ENCODE assay signal across 15 cellular contexts in genomic region chr14:65258391-65258790, GRCh38.
DNase-seq lines count a peak whose midpoint lies in the region; ATAC-seq and TF ChIP-seq lines count a peak whose summit lies in the region.
"Had no signal": no experiment of that assay in that cellular context is flagged by ENCODE, and none has a peak within 500 bp of the region (broad histone marks: within the 10 kb centered on the region; RNA-seq: fewer than 3 reads in every experiment).

No MANE protein-coding gene starts in this region.

- H3K4me3 ChIP-seq in fibroblast of lung (replicated peaks in 1 of 4; ENCODE audit: control extremely low read depth in 1 of 4, insufficient read depth in 1 of 4, low read depth in 3 of 4, low read length in 4 of 4) (no peak overlapping the region), gastrocnemius medialis (no peak overlapping the region)
- H3K4me3 ChIP-seq: ovary had no signal

- H3K36me3 ChIP-seq in fibroblast of lung (ENCODE audit: control insufficient read depth, insufficient read depth, low read length) (no peaks in the 10 kb centered on the region), gastrocnemius medialis (no peaks in the 10 kb centered on the region)
- H3K36me3 ChIP-seq: ovary had no signal

- H3K9ac ChIP-seq in fibroblast of lung (ENCODE audit: insufficient read depth, low read length), result no peak overlapping the region

- no peak for ATAC-seq in GM18868 (IDR thresholded peaks at IDR 0.05; ENCODE audit: unreplicated experiment)
- no peak for ATAC-seq in gastrocnemius medialis
- ATAC-seq in GM18505 (IDR thresholded peaks at IDR 0.05; ENCODE audit: unreplicated experiment), result no peak
- ATAC-seq in GM18520 (IDR thresholded peaks at IDR 0.05; ENCODE audit: unreplicated experiment), result no peak
- ATAC-seq: stimulated activated naive B cell treated with anti-CD40 and anti-IgM and Interleukin-4, amounts not matched to agents 10 μg/mL and 1 μg/mL and 100 μg/mL, for 72 hours had no signal

- no peaks in the 10 kb centered on the region for H3K79me2 ChIP-seq in fibroblast of lung (ENCODE audit: control insufficient read depth, insufficient read depth, low read length)

- no peak overlapping the region for H2AFZ ChIP-seq in fibroblast of lung (ENCODE audit: low read length)

- in situ Hi-C loops in gastrocnemius medialis (cut with MboI; ENCODE audit: low sequenced_read_pairs in 4 of 4), result no loop called here

- CTCF ChIA-PET in RWPE1 (lab: Yijun Ruan, JAX), result interaction anchor here (0.6 to 1.1 kb wide), 5 partner anchors 17 to 913 kb away, joined by 3 to 5 read pairs (median 3); no protein-coding TSS in a partner anchor

- POLR2A ChIA-PET in RWPE1 (lab: Yijun Ruan, JAX; ENCODE audit: low non-redundant PET), result no interaction called here

- TF ChIP-seq CTCF in RWPE1 (conservative IDR thresholded peaks at IDR 0.05; ENCODE audit: low read depth) (no peak), fibroblast of lung (conservative IDR thresholded peaks at IDR 0.05 in 1 of 2, IDR thresholded peaks at IDR 0.05 in 1 of 2; ENCODE audit: low read depth in 1 of 2, low read length in 2 of 2) (no peak), gastrocnemius medialis (IDR thresholded peaks at IDR 0.05 in 4 of 5, conservative IDR thresholded peaks at IDR 0.05 in 1 of 5) (no peak)

- H3K4me1 ChIP-seq in fibroblast of lung (ENCODE audit: control insufficient read depth, extremely low read depth, insufficient read depth, low read length) (peaks cover 16% of the 10 kb centered on the region), gastrocnemius medialis (no peaks in the 10 kb centered on the region)

- H4K20me1 ChIP-seq in fibroblast of lung (ENCODE audit: control insufficient read depth, extremely low read depth, insufficient read depth, low read length), result no peaks in the 10 kb centered on the region

- H3K27me3 ChIP-seq in fibroblast of lung (ENCODE audit: control insufficient read depth, insufficient read depth, low read length), result no peaks in the 10 kb centered on the region
- H3K27me3 ChIP-seq in gastrocnemius medialis, result no peaks in the 10 kb centered on the region
- H3K27me3 ChIP-seq: ovary had no signal

- DNase-seq in ELR (ENCODE audit: low read depth) (peak; percentile 89), RWPE1 (ENCODE audit: low spot score) (peak; percentile 45), fibroblast of lung (ENCODE audit: low read depth in 2 of 2) (peak; percentile 78 to 91), pulmonary artery endothelial cell (ENCODE audit: low read depth, low spot score) (peak; percentile 79), gastrocnemius medialis (no peak)
- DNase-seq: activated CD4-positive, alpha-beta T cell treated with anti-CD3 and anti-CD28 coated beads, Interleukin-2, amount 10 ng/mL, durations not matched to agents 7 days and 5 days; activated gamma-delta T cell; NCI-H1436 treated with DMSO at 0.1 percent for 48 hours; NCI-H82; ovary; stimulated activated CD4-positive, alpha-beta T cell treated with anti-CD3 and anti-CD28 coated beads, Interleukin-2, amount 100 ng/mL, for 24 hours; stimulated activated naive B cell treated with anti-CD40 and anti-IgM and Interleukin-4, amounts not matched to agents 10 μg/mL and 1 μg/mL and 100 μg/mL, for 72 hours had no signal

- no peak overlapping the region for H3K4me2 ChIP-seq in fibroblast of lung (ENCODE audit: extremely low read depth, insufficient read depth, low read length)

- no peak for TF ChIP-seq POLR2A in gastrocnemius medialis (IDR thresholded peaks at IDR 0.05)
- TF ChIP-seq POLR2A in GM18505 (IDR thresholded peaks at IDR 0.05; ENCODE audit: borderline replicate concordance, extremely low read depth, insufficient read depth, insufficient read length), result no peak

- intact Hi-C loops in gastrocnemius medialis (cut with DNase I; ENCODE audit: low total_unique reads), result no loop called here

- H3K9me3 ChIP-seq in fibroblast of lung (ENCODE audit: control insufficient read depth, insufficient read depth, low read depth, low read length), result no peaks in the 10 kb centered on the region
- H3K9me3 ChIP-seq in gastrocnemius medialis, result no peaks in the 10 kb centered on the region
- H3K9me3 ChIP-seq: ovary had no signal

- H3K27ac ChIP-seq in RWPE1, result no peak overlapping the region
- H3K27ac ChIP-seq in fibroblast of lung (ENCODE audit: insufficient read depth, low read length), result no peak overlapping the region
- H3K27ac ChIP-seq in gastrocnemius medialis, result no peak overlapping the region
- H3K27ac ChIP-seq: ovary had no signal

Comparison
In these comparisons a context has a peak if more than half of its experiments do, and no peak if none do; other contexts are left out.
1. DNase-seq: peak in ELR (single experiment), RWPE1 (single experiment), fibroblast of lung (2 of 2) and pulmonary artery endothelial cell (single experiment); none in gastrocnemius medialis (0 of 2).